Comparison of ENCODE assay signal across 17 cellular contexts in the genomic region with DNA sequence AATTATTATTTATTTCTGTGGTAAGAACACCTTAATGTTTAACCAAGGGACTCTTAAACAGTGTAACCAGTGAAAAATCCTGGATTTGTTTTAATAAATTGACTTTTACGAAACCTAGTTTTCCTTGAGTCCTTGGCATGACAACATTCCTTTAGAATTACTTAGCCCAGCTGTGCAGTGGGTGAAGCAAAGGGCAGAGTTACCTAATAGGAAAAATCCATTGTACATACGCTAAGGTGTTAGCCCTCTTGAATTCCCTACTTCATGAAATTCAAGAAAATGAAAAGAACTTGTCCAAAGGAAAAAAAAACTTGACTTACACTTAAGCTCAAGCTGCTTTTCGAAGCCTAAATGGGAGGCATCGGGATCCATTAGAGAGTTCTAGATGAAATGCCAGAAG.
A peak's percentile ranks its signal among the peaks of the same experiment; 100 is the strongest.
DNase-seq lines count a peak whose midpoint lies in the region; ATAC-seq and TF ChIP-seq lines count a peak whose summit lies in the region.
"Had no signal": no experiment of that assay in that cellular context is flagged by ENCODE, and none has a peak within 500 bp of the region (broad histone marks: within the 10 kb centered on the region; RNA-seq: fewer than 3 reads in every experiment).

No MANE protein-coding gene starts in this region.

- peak overlapping the region in 1 of 8 donors; percentile 14 for H3K27ac Mint-ChIP-seq in CD8-positive, alpha-beta memory T cell
- H3K27ac Mint-ChIP-seq: nephron progenitor cell; stimulated activated naive CD8-positive, alpha-beta T cell treated with anti-CD3 and anti-CD28 coated beads, Interleukin-15, Interleukin-2, amounts not matched to agents 100 ng/mL and 50 ng/mL, for 24 hours had no signal

- no peaks in the 10 kb centered on the region for H3K79me2 ChIP-seq in GM23248 (ENCODE audit: insufficient read depth)
- H3K79me2 ChIP-seq in hepatocyte: no peaks in the 10 kb centered on the region

- H3K27me3 ChIP-seq in GM23248 (replicated peaks; ENCODE audit: insufficient read depth): no peaks in the 10 kb centered on the region
- H3K27me3 ChIP-seq in hepatocyte: no peaks in the 10 kb centered on the region
- no peaks in the 10 kb centered on the region for H3K27me3 ChIP-seq in psoas muscle (ENCODE audit: insufficient read depth in 3 of 3, low read length in 2 of 3)
- no peaks in the 10 kb centered on the region for H3K27me3 ChIP-seq in CD8-positive, alpha-beta memory T cell (ENCODE audit: insufficient read depth, low read length, poor library complexity, severe bottlenecking)
- H3K27me3 ChIP-seq: adrenal gland, SJCRH30 had no signal

- no peak for ATAC-seq in psoas muscle
- ATAC-seq: A549 had no signal

- no peak overlapping the region for H2AFZ ChIP-seq in GM23248
- H2AFZ ChIP-seq in hepatocyte: no peak overlapping the region

- POLR2A ChIA-PET in CD8-positive, alpha-beta memory T cell (lab: Charles Lee): no interaction called here

- H3K36me3 ChIP-seq in GM23248 (ENCODE audit: low read depth): no peaks in the 10 kb centered on the region
- no peaks in the 10 kb centered on the region for H3K36me3 ChIP-seq in hepatocyte (replicated peaks; ENCODE audit: insufficient read depth, low read depth)
- H3K36me3 ChIP-seq in psoas muscle (ENCODE audit: insufficient read depth in 1 of 2, low read depth in 1 of 2): no peaks in the 10 kb centered on the region
- H3K36me3 ChIP-seq in CD8-positive, alpha-beta memory T cell (ENCODE audit: insufficient read depth, low read length): no peaks in the 10 kb centered on the region
- H3K36me3 ChIP-seq: adrenal gland, SJCRH30 had no signal

- in situ Hi-C loops in GM23248 (cut with MboI): no loop called here

- H3K9me3 ChIP-seq in GM23248 (ENCODE audit: low read depth): no peaks in the 10 kb centered on the region
- H3K9me3 ChIP-seq in hepatocyte (ENCODE audit: low read depth): no peaks in the 10 kb centered on the region
- H3K9me3 ChIP-seq in psoas muscle: no peaks in the 10 kb centered on the region
- H3K9me3 ChIP-seq in CD8-positive, alpha-beta memory T cell (ENCODE audit: low read length): no peaks in the 10 kb centered on the region
- H3K9me3 ChIP-seq: A549, adrenal gland, SJCRH30 had no signal

- H4K20me1 ChIP-seq in GM23248 (ENCODE audit: insufficient read depth): no peaks in the 10 kb centered on the region
- no peaks in the 10 kb centered on the region for H4K20me1 ChIP-seq in hepatocyte (ENCODE audit: insufficient read depth, poor library complexity, severe bottlenecking)

- no peaks in the 10 kb centered on the region for H3K27me3 Mint-ChIP-seq in CD8-positive, alpha-beta memory T cell
- H3K27me3 Mint-ChIP-seq: stimulated activated naive CD8-positive, alpha-beta T cell treated with anti-CD3 and anti-CD28 coated beads, Interleukin-15, Interleukin-2, amounts not matched to agents 100 ng/mL and 50 ng/mL, for 24 hours had no signal

- TF ChIP-seq CTCF in hepatocyte (IDR thresholded peaks at IDR 0.05; ENCODE audit: poor library complexity) (no peak), psoas muscle (IDR thresholded peaks at IDR 0.05) (no peak)

- no peaks in the 10 kb centered on the region for H3F3A ChIP-seq in GM23248 (ENCODE audit: insufficient read depth)

- H3K4me3 Mint-ChIP-seq in CD8-positive, alpha-beta memory T cell: no peak overlapping the region
- H3K4me3 Mint-ChIP-seq: nephron progenitor cell; stimulated activated naive CD8-positive, alpha-beta T cell treated with anti-CD3 and anti-CD28 coated beads, Interleukin-15, Interleukin-2, amounts not matched to agents 100 ng/mL and 50 ng/mL, for 24 hours had no signal

- H3K27ac ChIP-seq in GM23248 (no peak overlapping the region), hepatocyte (peak overlapping the region; percentile 84), psoas muscle (peak overlapping the region; percentile 13)
- no peak overlapping the region for H3K27ac ChIP-seq in CD8-positive, alpha-beta memory T cell (ENCODE audit: low read depth, low read length)
- H3K27ac ChIP-seq: A549, adrenal gland, C4-2B, SJCRH30 had no signal

- H3K9ac ChIP-seq in GM23248: no peak overlapping the region

- H3K9me2 ChIP-seq in GM23248 (ENCODE audit: insufficient read depth) (peaks cover 6% of the 10 kb centered on the region; the same call in 1 of the 2 replicates), hepatocyte (replicated peaks; ENCODE audit: insufficient read depth) (no peaks in the 10 kb centered on the region)

- H3K4me1 Mint-ChIP-seq in CD8-positive, alpha-beta memory T cell: no peaks in the 10 kb centered on the region

- no peaks in the 10 kb centered on the region for H3K36me3 Mint-ChIP-seq in CD8-positive, alpha-beta memory T cell

- CTCF ChIA-PET in CD8-positive, alpha-beta memory T cell (lab: Charles Lee): no interaction called here

- no peak overlapping the region for H3K4me2 ChIP-seq in GM23248 (ENCODE audit: unreplicated experiment)
- H3K4me2 ChIP-seq in hepatocyte: peak overlapping the region; percentile 10
- H3K4me2 ChIP-seq: A549 had no signal

- WGBS in GM23248 (ENCODE audit: low coverage in 1 of 2, low lambda C conversion rate in 2 of 2, missing lambda C conversion rate in 2 of 2), 2 experiments: 76 to 78% methylated on average over 4 of the region's 4 CpGs
- 67% methylated on average over 4 of the region's 4 CpGs for WGBS in hepatocyte (ENCODE audit: low lambda C conversion rate, missing lambda C conversion rate)
- WGBS in psoas muscle, 3 donors: 68 to 88% (median 72%) methylated on average over 4 of the region's 4 CpGs

- intact Hi-C loops in psoas muscle (cut with DNase I): no loop called here

- H3K9me3 Mint-ChIP-seq in CD8-positive, alpha-beta memory T cell: peaks cover 0 to 4% (median under 1%) of the 10 kb centered on the region in 5 donors
- H3K9me3 Mint-ChIP-seq: nephron progenitor cell had no signal

- DNase-seq in GM23248 (peak; percentile 46), amniotic epithelial cell (ENCODE audit: low read depth) (peak; percentile 84), hepatocyte (ENCODE audit: low spot score) (peak; percentile 40), psoas muscle (no peak), HuH-7 (ENCODE audit: low spot score) (no peak), HK-2 (ENCODE audit: unreplicated experiment) (no peak), NCI-H524 (lab: John Stamatoyannopoulos, UW) (no peak)
- no peak for DNase-seq in CD8-positive, alpha-beta memory T cell
- DNase-seq: adrenal gland; central memory CD4-positive, alpha-beta T cell; effector CD8-positive, alpha-beta T cell; NCI-H2081 treated with DMSO at 0.1 percent for 48 hours; nephron progenitor cell; SJCRH30 had no signal

- H3K4me1 ChIP-seq in GM23248 (ENCODE audit: insufficient read depth): peaks cover 12% of the 10 kb centered on the region
- H3K4me1 ChIP-seq in hepatocyte (ENCODE audit: insufficient read depth): peaks cover 15% of the 10 kb centered on the region
- peaks cover 14% of the 10 kb centered on the region for H3K4me1 ChIP-seq in psoas muscle
- no peaks in the 10 kb centered on the region for H3K4me1 ChIP-seq in CD8-positive, alpha-beta memory T cell (ENCODE audit: insufficient read depth, low read length)
- H3K4me1 ChIP-seq: A549, adrenal gland, SJCRH30 had no signal

- no peak overlapping the region for H3K4me3 ChIP-seq in GM23248
- no peak overlapping the region for H3K4me3 ChIP-seq in hepatocyte
- no peak overlapping the region for H3K4me3 ChIP-seq in psoas muscle
- no peak overlapping the region for H3K4me3 ChIP-seq in CD8-positive, alpha-beta memory T cell (ENCODE audit: low read length)
- H3K4me3 ChIP-seq: A549, adrenal gland, SJCRH30 had no signal

Comparison
In these comparisons a context has a peak if more than half of its experiments do, and no peak if none do; other contexts are left out.
1. DNase-seq: peak in GM23248 (single experiment), amniotic epithelial cell (single experiment) and hepatocyte (single experiment); none in psoas muscle (0 of 2), HuH-7 (single experiment), HK-2 (single experiment), NCI-H524 (0 of 2) and CD8-positive, alpha-beta memory T cell (0 of 5).
2. H3K27ac ChIP-seq: peak in hepatocyte (single experiment) and psoas muscle (single experiment); none in GM23248 (single experiment) and CD8-positive, alpha-beta memory T cell (single experiment).